Comparison of ENCODE assay signal across 9 cellular contexts in the genomic region with DNA sequence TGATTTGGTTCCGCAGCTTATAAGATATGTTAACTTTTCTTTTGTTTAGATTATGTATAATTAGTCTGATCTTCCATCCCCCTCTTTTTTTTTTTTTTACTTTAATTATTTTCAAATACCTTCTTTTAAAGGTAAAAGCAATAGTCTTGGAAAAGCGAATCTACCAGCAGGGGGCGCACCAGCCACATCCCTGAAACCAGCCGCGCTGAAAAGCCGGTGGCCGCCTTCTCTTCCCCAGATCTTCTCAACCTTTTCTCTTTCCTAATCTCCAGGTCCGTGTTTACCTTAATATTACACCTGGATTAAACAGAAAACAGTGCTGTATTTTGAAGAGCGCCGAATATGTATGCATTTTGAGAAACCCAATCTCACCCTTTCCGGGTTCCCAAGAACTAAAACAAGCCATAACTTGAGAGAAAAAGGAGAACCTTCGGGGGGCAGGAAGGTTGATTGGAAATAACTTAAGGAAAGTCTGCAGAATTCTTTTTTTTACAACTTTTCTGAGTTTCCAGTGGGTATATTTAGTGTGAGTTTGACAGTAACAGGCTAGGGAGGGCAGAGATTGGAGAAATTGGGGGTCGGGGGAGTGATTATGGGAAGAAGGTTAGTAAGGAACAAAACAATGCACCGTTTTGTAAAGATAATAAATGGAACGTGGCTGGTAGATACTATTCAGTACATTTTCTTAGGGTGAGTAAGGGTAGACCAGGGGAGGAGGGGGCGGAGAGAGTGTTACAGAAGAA. TPM values are rescaled to one million over a fixed set of nuclear protein-coding genes. Genes with fewer than 3 reads are reported as not detected.
DNase-seq lines count a peak whose midpoint lies in the region; ATAC-seq, FAIRE-seq and TF ChIP-seq lines count a peak whose summit lies in the region.
"Had no signal": no experiment of that assay in that cellular context is flagged by ENCODE, and none has a peak within 500 bp of the region (broad histone marks: within the 10 kb centered on the region; RNA-seq: fewer than 3 reads in every experiment).

No MANE protein-coding gene starts in this region.

- H3K36me3 ChIP-seq in ectodermal cell (ENCODE audit: control insufficient read depth, insufficient read depth, low read length) (peaks cover 11% of the 10 kb centered on the region), stomach (no peaks in the 10 kb centered on the region)

- POLR2A ChIA-PET in activated CD4-positive, alpha-beta T cell treated with anti-CD3 and anti-CD28 coated beads, Interleukin-2, amount 10 ng/mL, durations not matched to agents 7 days and 5 days (lab: Charles Lee): no interaction called here

- CTCF ChIA-PET in activated CD4-positive, alpha-beta T cell treated with anti-CD3 and anti-CD28 coated beads, Interleukin-2, amount 10 ng/mL, durations not matched to agents 7 days and 5 days (lab: Charles Lee): interaction anchor here (1.2 kb wide), 1 partner anchor 12 kb away, joined by 3 read pairs; no protein-coding TSS in a partner anchor

- no peak for TF ChIP-seq POLR2A in stomach (IDR thresholded peaks at IDR 0.05)
- no peak for TF ChIP-seq POLR2A in GM12892 (IDR thresholded peaks at IDR 0.05; ENCODE audit: low read depth, low read length)

- peaks cover 12% of the 10 kb centered on the region for H3K27me3 ChIP-seq in ectodermal cell (ENCODE audit: control insufficient read depth, insufficient read depth, low read length, poor library complexity, severe bottlenecking)
- peaks cover 25 to 100% (median 60%) of the 10 kb centered on the region in 3 donors for H3K27me3 ChIP-seq in stomach

- H3K4me3 ChIP-seq in ectodermal cell (ENCODE audit: insufficient read depth, low read depth, low read length) (peak overlapping the region; percentile 97), stomach (peak overlapping the region in 2 of 4 donors; percentile 4 to 15)

- H3K27ac ChIP-seq in ectodermal cell (ENCODE audit: insufficient read depth, low read depth, low read length, poor library complexity, severe bottlenecking) (peak overlapping the region; percentile 96), stomach (no peak overlapping the region)

- H3K9me3 ChIP-seq in ectodermal cell (ENCODE audit: control insufficient read depth, low read length) (no peaks in the 10 kb centered on the region), stomach (no peaks in the 10 kb centered on the region)

- no peak overlapping the region for H3K4me3 Mint-ChIP-seq in activated CD4-positive, alpha-beta T cell treated with anti-CD3 and anti-CD28 coated beads, Interleukin-2, amount 10 ng/mL, durations not matched to agents 7 days and 5 days

- no peaks in the 10 kb centered on the region for H3K36me3 Mint-ChIP-seq in activated CD4-positive, alpha-beta T cell treated with anti-CD3 and anti-CD28 coated beads, Interleukin-2, amount 10 ng/mL, durations not matched to agents 7 days and 5 days (ENCODE audit: low read depth)

- TF ChIP-seq EP300 in stomach (IDR thresholded peaks at IDR 0.05): no peak

- H3K27me3 Mint-ChIP-seq in activated CD4-positive, alpha-beta T cell treated with anti-CD3 and anti-CD28 coated beads, Interleukin-2, amount 10 ng/mL, durations not matched to agents 7 days and 5 days: peaks cover 62% of the 10 kb centered on the region

- peaks cover 7% of the 10 kb centered on the region for H3K4me1 Mint-ChIP-seq in activated CD4-positive, alpha-beta T cell treated with anti-CD3 and anti-CD28 coated beads, Interleukin-2, amount 10 ng/mL, durations not matched to agents 7 days and 5 days

- H3K4me1 ChIP-seq in ectodermal cell (ENCODE audit: control insufficient read depth, insufficient read depth, low read length) (peaks cover 51% of the 10 kb centered on the region), stomach (peaks cover 6 to 47% (median 36%) of the 10 kb centered on the region in 4 donors)

- no peaks in the 10 kb centered on the region for H3K9me3 Mint-ChIP-seq in activated CD4-positive, alpha-beta T cell treated with anti-CD3 and anti-CD28 coated beads, Interleukin-2, amount 10 ng/mL, durations not matched to agents 7 days and 5 days

- intact Hi-C loops in stomach (cut with DNase I; ENCODE audit: low total_unique reads): loop anchor here (5.0 to 10.0 kb wide), 3 partner anchors 545 to 968 kb away; no protein-coding TSS in a partner anchor

- H3K27ac Mint-ChIP-seq in activated CD4-positive, alpha-beta T cell treated with anti-CD3 and anti-CD28 coated beads, Interleukin-2, amount 10 ng/mL, durations not matched to agents 7 days and 5 days: no peak overlapping the region

- TF ChIP-seq CTCF in stomach (IDR thresholded peaks at IDR 0.05): peak in 5 of 7 experiments; percentile 50 to 89 (median 77)

- peak; percentile 71 for ATAC-seq in HG02798 (IDR thresholded peaks at IDR 0.05; ENCODE audit: poor library complexity, unreplicated experiment)

- FAIRE-seq in GM12892 (lab: Jason Lieb, UNC): no peak
- FAIRE-seq: colon had no signal

- DNase-seq in EH (ENCODE audit: low read depth): peak; percentile 52
- peak; percentile 75 for DNase-seq in NCI-H2196 treated with DMSO at 0.1 percent for 48 hours (lab: John Stamatoyannopoulos, UW; ENCODE audit: unreplicated experiment)
- peak; percentile 67 for DNase-seq in activated CD4-positive, alpha-beta T cell treated with anti-CD3 and anti-CD28 coated beads, Interleukin-2, amount 10 ng/mL, durations not matched to agents 7 days and 5 days
- peak; percentile 70 for DNase-seq in middle frontal gyrus (ENCODE audit: extremely low spot score, low spot score)
- DNase-seq in stomach: peak; percentile 85
- DNase-seq in GM12892 (ENCODE audit: insufficient read length): no peak

- 2 to 3% methylated on average over 13 to 16 of the region's 16 CpGs for WGBS in ectodermal cell, 2 experiments
- 4 to 7% (median 6%) methylated on average over 16 of the region's 16 CpGs for WGBS in stomach, 5 donors

RNA-seq across cellular contexts. Expression of gene SOX2, which starts 2.0 kb away (rescaled TPM):
- not detected for total RNA-seq in activated CD4-positive, alpha-beta T cell treated with anti-CD3 and anti-CD28 coated beads, Interleukin-2, amount 10 ng/mL, durations not matched to agents 7 days and 5 days
- 253 TPM for polyA plus RNA-seq in ectodermal cell (2013, experiment 1 of 4)
- polyA plus RNA-seq in ectodermal cell (2013, experiment 2 of 4): 302 TPM
- polyA plus RNA-seq in ectodermal cell (2013, experiment 3 of 4): 273 TPM
- polyA plus RNA-seq in ectodermal cell (2013, experiment 4 of 4): 302 TPM
- total RNA-seq in stomach: 10 to 100 TPM in 2 of 5 donors, 1 to 10 TPM in 2, not detected in 1; 4.1 to 16.5 (median 10.6) TPM
- polyA plus RNA-seq in stomach: 10 to 100 TPM in 1 of 3 donors, 1 to 10 TPM in 2; 6.1 to 26.9 (median 8.1) TPM
- polyA plus RNA-seq in GM12892 (2012; ENCODE audit: missing spikeins): not detected
